8 cellular contexts compared by ENCODE assay signal in the genomic region with DNA sequence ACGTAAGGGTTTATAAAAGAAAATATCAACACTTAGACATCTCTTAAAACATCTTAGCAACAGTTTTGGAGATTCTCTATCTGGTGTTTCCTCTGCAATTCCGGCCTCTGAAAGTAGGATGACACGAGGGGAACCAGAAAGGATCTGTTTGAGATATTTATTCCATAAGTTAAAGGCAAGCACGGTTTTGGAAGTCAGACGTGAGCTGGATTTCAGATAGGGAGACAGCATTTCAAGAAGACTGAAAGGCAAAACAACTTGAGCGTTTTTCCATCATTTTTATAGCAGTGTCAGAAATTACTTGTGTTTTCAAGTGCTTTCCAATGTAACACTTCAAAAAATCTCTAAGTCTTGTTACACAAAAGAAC. TPM values are rescaled to one million over a fixed set of nuclear protein-coding genes. Genes with fewer than 3 reads are reported as not detected.
DNase-seq lines count a peak whose midpoint lies in the region; ATAC-seq, FAIRE-seq and TF ChIP-seq lines count a peak whose summit lies in the region.

No MANE protein-coding gene starts in this region.

- FAIRE-seq in HTR-8/SVneo (lab: Jason Lieb, UNC), result no peak

- peak overlapping the region; percentile 98 for H3K27ac Mint-ChIP-seq in activated naive CD4-positive, alpha-beta T cell treated with anti-CD3 and anti-CD28 coated beads, Interleukin-2, amount 50 U/mL, for 24 hours
- H3K27ac Mint-ChIP-seq in activated CD8-positive, alpha-beta T cell treated with anti-CD3 and anti-CD28 coated beads for 36 hours, result peak overlapping the region; percentile 93

- CTCF ChIA-PET in activated CD8-positive, alpha-beta T cell treated with anti-CD3 and anti-CD28 coated beads for 36 hours (lab: Charles Lee), result no interaction called here

- intact Hi-C loops in activated CD8-positive, alpha-beta T cell treated with anti-CD3 and anti-CD28 coated beads for 36 hours (cut with micrococcal nuclease), result loop anchor here (2.0 to 5.0 kb wide), 3 partner anchors 27 to 240 kb away; a partner anchor contains a TSS

- H3K27me3 Mint-ChIP-seq in activated naive CD4-positive, alpha-beta T cell treated with anti-CD3 and anti-CD28 coated beads, Interleukin-2, amount 50 U/mL, for 24 hours, result no peaks in the 10 kb centered on the region
- no peaks in the 10 kb centered on the region for H3K27me3 Mint-ChIP-seq in activated CD8-positive, alpha-beta T cell treated with anti-CD3 and anti-CD28 coated beads for 36 hours

- no peak for ATAC-seq in activated CD8-positive, alpha-beta T cell treated with anti-CD3 and anti-CD28 coated beads for 36 hours

- POLR2A ChIA-PET in activated CD8-positive, alpha-beta T cell treated with anti-CD3 and anti-CD28 coated beads for 36 hours (lab: Charles Lee), result interaction anchor here (1.5 to 1.6 kb wide), 2 partner anchors 19 to 27 kb away, joined by 5 to 8 read pairs; a partner anchor contains a TSS

- no peak for DNase-seq in activated naive CD4-positive, alpha-beta T cell treated with anti-CD3 and anti-CD28 coated beads, Interleukin-2, amount 50 U/mL, for 16 hours
- DNase-seq in activated CD8-positive, alpha-beta T cell treated with anti-CD3 and anti-CD28 coated beads for 36 hours, result no peak
- DNase-seq in HTR-8/SVneo (ENCODE audit: insufficient read length, low spot score), result no peak
- DNase-seq in GF-D8 (lab: John Stamatoyannopoulos, UW), result no peak
- no peak for DNase-seq in NCI-H2196 (lab: John Stamatoyannopoulos, UW; ENCODE audit: unreplicated experiment)

- peak overlapping the region; percentile 96 for H3K4me3 Mint-ChIP-seq in activated naive CD4-positive, alpha-beta T cell treated with anti-CD3 and anti-CD28 coated beads, Interleukin-2, amount 50 U/mL, for 24 hours
- peak overlapping the region; percentile 84 for H3K4me3 Mint-ChIP-seq in activated CD8-positive, alpha-beta T cell treated with anti-CD3 and anti-CD28 coated beads for 36 hours

- H3K4me3 ChIP-seq in iPS-18a (ENCODE audit: low read length), result peak overlapping the region; percentile 100

- H3K4me1 ChIP-seq in iPS-18a (ENCODE audit: control insufficient read depth, low read depth, low read length), result no peaks in the 10 kb centered on the region

- no peak for TF ChIP-seq CTCF in activated CD8-positive, alpha-beta T cell treated with anti-CD3 and anti-CD28 coated beads for 36 hours (IDR thresholded peaks at IDR 0.05)

- H3K36me3 Mint-ChIP-seq in activated naive CD4-positive, alpha-beta T cell treated with anti-CD3 and anti-CD28 coated beads, Interleukin-2, amount 50 U/mL, for 24 hours, result no peaks in the 10 kb centered on the region
- H3K36me3 Mint-ChIP-seq in activated CD8-positive, alpha-beta T cell treated with anti-CD3 and anti-CD28 coated beads for 36 hours (ENCODE audit: low read depth), result peaks cover 2% of the 10 kb centered on the region

- H3K36me3 ChIP-seq in iPS-18a (ENCODE audit: control insufficient read depth, low read depth, low read length), result no peaks in the 10 kb centered on the region

- peaks cover 36% of the 10 kb centered on the region for H3K4me1 Mint-ChIP-seq in activated naive CD4-positive, alpha-beta T cell treated with anti-CD3 and anti-CD28 coated beads, Interleukin-2, amount 50 U/mL, for 24 hours
- peaks cover 36% of the 10 kb centered on the region for H3K4me1 Mint-ChIP-seq in activated CD8-positive, alpha-beta T cell treated with anti-CD3 and anti-CD28 coated beads for 36 hours (ENCODE audit: low read depth)

- peak overlapping the region; percentile 30 for H3K9ac ChIP-seq in iPS-18a (ENCODE audit: low read length)

- H3K27ac ChIP-seq in iPS-18a (ENCODE audit: low read length) (no peak overlapping the region), temporal lobe (ENCODE audit: low read depth, low read length) (peak overlapping the region; percentile 56)

- H3K9me3 Mint-ChIP-seq in activated naive CD4-positive, alpha-beta T cell treated with anti-CD3 and anti-CD28 coated beads, Interleukin-2, amount 50 U/mL, for 24 hours, result peaks cover 5% of the 10 kb centered on the region
- H3K9me3 Mint-ChIP-seq in activated CD8-positive, alpha-beta T cell treated with anti-CD3 and anti-CD28 coated beads for 36 hours, result no peaks in the 10 kb centered on the region

- H3K27me3 ChIP-seq in iPS-18a (ENCODE audit: control insufficient read depth, insufficient read depth, low read length), result no peaks in the 10 kb centered on the region

- no peaks in the 10 kb centered on the region for H3K9me3 ChIP-seq in iPS-18a (ENCODE audit: control insufficient read depth, low read depth, low read length)

RNA-seq across cellular contexts. Expression of a gene that starts 52.9 kb away (rescaled TPM):
- 10 to 100 TPM; 58.4 to 63.5 TPM for total RNA-seq in activated CD8-positive, alpha-beta T cell treated with anti-CD3 and anti-CD28 coated beads for 36 hours
- total RNA-seq in temporal lobe, result 1.2 TPM

Comparison
In these comparisons a context has a peak if more than half of its experiments do, and no peak if none do; other contexts are left out.
1. RNA of a gene that starts 52.9 kb away (total RNA-seq): 58.4 to 63.5 TPM in activated CD8-positive, alpha-beta T cell treated with anti-CD3 and anti-CD28 coated beads for 36 hours; 1.2 TPM in temporal lobe (single experiment); every median in the first group is over 10 times any median in the second.